ENCODE assay signal across 8 cellular contexts in genomic region chr20:54207053-54207742, GRCh38. TPM values are rescaled to one million over a fixed set of nuclear protein-coding genes. Genes with fewer than 3 reads are reported as not detected.
DNase-seq lines count a peak whose midpoint lies in the region; ATAC-seq and TF ChIP-seq lines count a peak whose summit lies in the region.

No MANE protein-coding gene starts in this region.

- peak overlapping the region; percentile 94 for H3K9ac ChIP-seq in PC-3 (ENCODE audit: low read length)

- peak overlapping the region; percentile 96 for H2AFZ ChIP-seq in PC-3 (ENCODE audit: low read length)

- intact Hi-C loops in PC-3 (cut with micrococcal nuclease), result loop anchor here (5.0 to 10.0 kb wide), 2 partner anchors 260 to 632 kb away; no protein-coding TSS in a partner anchor
- intact Hi-C loops in prostate gland (cut with DNase I), result loop anchor here (10.0 kb wide), 1 partner anchor 632 kb away; no protein-coding TSS in a partner anchor

- CTCF ChIA-PET in PC-3 (lab: Charles Lee), result interaction anchor here (0.6 to 1.4 kb wide), 3 partner anchors 8 to 139 kb away, joined by 3 to 5 read pairs (median 4); no protein-coding TSS in a partner anchor

- H4K20me1 ChIP-seq in PC-3 (ENCODE audit: low read length), result peaks cover 16% of the 10 kb centered on the region; the same call in 1 of the 2 replicates

- no peaks in the 10 kb centered on the region for H3K9me3 ChIP-seq in PC-3 (ENCODE audit: low read length)
- H3K9me3 ChIP-seq in prostate gland, result no peaks in the 10 kb centered on the region

- H3K9me2 ChIP-seq in PC-3 (replicated peaks; ENCODE audit: low read length), result no peaks in the 10 kb centered on the region

- peaks cover 45% of the 10 kb centered on the region for H3K79me2 ChIP-seq in PC-3 (ENCODE audit: low read length)

- ATAC-seq in PC-3 (no peak), HG03520 (IDR thresholded peaks at IDR 0.05; ENCODE audit: unreplicated experiment) (no peak), GM21825 (IDR thresholded peaks at IDR 0.05; ENCODE audit: unreplicated experiment) (no peak), HG03039 (IDR thresholded peaks at IDR 0.05; ENCODE audit: unreplicated experiment) (no peak), GM19463 (IDR thresholded peaks at IDR 0.05; ENCODE audit: unreplicated experiment) (no peak)

- peak overlapping the region; percentile 82 for H3K4me2 ChIP-seq in PC-3 (ENCODE audit: low read length)

- WGBS in prostate gland, result 57% methylated on average over 7 of the region's 7 CpGs

- H3F3A ChIP-seq in PC-3 (ENCODE audit: low read length, unreplicated experiment), result no peaks in the 10 kb centered on the region

- no peak for TF ChIP-seq POLR2A in prostate gland (IDR thresholded peaks at IDR 0.05)

- H3K27me3 ChIP-seq in GM06990 (replicated peaks; ENCODE audit: control insufficient read depth, insufficient read depth, low read length), result no peaks in the 10 kb centered on the region
- H3K27me3 ChIP-seq in PC-3 (ENCODE audit: low read length), result no peaks in the 10 kb centered on the region
- no peaks in the 10 kb centered on the region for H3K27me3 ChIP-seq in prostate gland (replicated peaks; ENCODE audit: insufficient read depth)

- H3K27ac ChIP-seq in PC-3 (ENCODE audit: low read length), result no peak overlapping the region
- peak overlapping the region; percentile 65 for H3K27ac ChIP-seq in epithelial cell of prostate
- peak overlapping the region; percentile 97 to 98 for H3K27ac ChIP-seq in prostate gland

- H3K36me3 ChIP-seq in GM06990 (ENCODE audit: control insufficient read depth, insufficient read depth, low read length) (no peaks in the 10 kb centered on the region), PC-3 (ENCODE audit: low read depth, low read length) (0 out of 2 replicates have a peak, but pooled peaks cover 6% of the 10 kb centered on the region), prostate gland (no peaks in the 10 kb centered on the region)

- no TSS peak for BruUV-seq in PC-3 (replicated peaks; lab: Mats Ljungman, UMichigan)

- POLR2A ChIA-PET in PC-3 (lab: Charles Lee; ENCODE audit: unreplicated experiment), result interaction anchor here (0.6 kb wide), 1 partner anchor 433 kb away, joined by 3 read pairs; no protein-coding TSS in a partner anchor

- H3K4me1 ChIP-seq in PC-3 (ENCODE audit: insufficient read depth, low read length) (peaks cover 13% of the 10 kb centered on the region), prostate gland (replicated peaks) (no peaks in the 10 kb centered on the region)

- H3K4me3 ChIP-seq in GM06990 (replicated peaks; ENCODE audit: low read depth, low read length), result peak overlapping the region; percentile 93
- H3K4me3 ChIP-seq in PC-3 (ENCODE audit: low read length), result peak overlapping the region; percentile 79; the same call in 1 of the 2 replicates
- peak overlapping the region; percentile 98 for H3K4me3 ChIP-seq in prostate gland

- TF ChIP-seq CTCF in GM06990 (IDR thresholded peaks at IDR 0.05; ENCODE audit: insufficient read depth, low read length, poor library complexity, severe bottlenecking), result no peak
- no peak for TF ChIP-seq CTCF in PC-3 (conservative IDR thresholded peaks at IDR 0.05; ENCODE audit: low read depth, low read length)
- no peak for TF ChIP-seq CTCF in prostate gland (IDR thresholded peaks at IDR 0.05)

- DNase-seq in GM06990 (ENCODE audit: extremely low read depth, insufficient read length) (no peak), PC-3 (no peak), epithelial cell of prostate (ENCODE audit: low read depth, low spot score) (no peak), prostate gland (ENCODE audit: low spot score) (no peak)

RNA-seq across cellular contexts. Expression of gene PFDN4, which starts 0.7 kb away (rescaled TPM):
- 100 and 122 TPM in 2 replicates for total RNA-seq in PC-3 (2014; rRNA removed)
- total RNA-seq in prostate gland, result 10 to 100 TPM; 43.2 to 44.8 TPM

RNA-seq across cellular contexts. Expression of gene CYP24A1, which starts 33.4 kb away (rescaled TPM):
- total RNA-seq in PC-3 (2014; rRNA removed), result 0.81 and 1.2 TPM in 2 replicates
- 1 to 10 TPM in 1 of 2 donors, not detected in 1; 1.9 TPM for total RNA-seq in prostate gland
